ENCODE assay signal across 9 cellular contexts in genomic region chr5:95817430-95817829, GRCh38. TPM values are rescaled to one million over a fixed set of nuclear protein-coding genes. Genes with fewer than 3 reads are reported as not detected.
DNase-seq lines count a peak whose midpoint lies in the region; ATAC-seq, FAIRE-seq and TF ChIP-seq lines count a peak whose summit lies in the region.
"Had no signal": no experiment of that assay in that cellular context is flagged by ENCODE, and none has a peak within 500 bp of the region (broad histone marks: within the 10 kb centered on the region; RNA-seq: fewer than 3 reads in every experiment).

No MANE protein-coding gene starts in this region.

- DNase-seq in GM06990 (ENCODE audit: extremely low read depth, insufficient read length) (no peak), epithelial cell of prostate (ENCODE audit: low read depth, low spot score) (no peak), posterior vena cava (ENCODE audit: low spot score) (peak; percentile 71), amygdala (lab: John Stamatoyannopoulos, UW) (no peak), GM19239 (ENCODE audit: insufficient read length, low spot score) (no peak)
- no peak for DNase-seq in T-helper 2 cell treated with Interferon-gamma antibody and Interleukin-4, amounts not matched to agents 5 μg/mL and 100 μg/mL, for 36 hours (ENCODE audit: low spot score)

- no peaks in the 10 kb centered on the region for H3K27me3 ChIP-seq in GM06990 (replicated peaks; ENCODE audit: control insufficient read depth, insufficient read depth, low read length)

- intact Hi-C loops in posterior vena cava (cut with DNase I): no loop called here

- H3K36me3 ChIP-seq in GM06990 (ENCODE audit: control insufficient read depth, insufficient read depth, low read length): peaks cover 10% of the 10 kb centered on the region; the same call in 1 of the 2 replicates

- H3K9me3 Mint-ChIP-seq in T-helper 2 cell treated with Interferon-gamma antibody and Interleukin-4, amounts not matched to agents 5 μg/mL and 100 μg/mL, for 36 hours: no peaks in the 10 kb centered on the region

- peak overlapping the region; percentile 94 for H3K4me3 ChIP-seq in GM06990 (replicated peaks; ENCODE audit: low read depth, low read length)

- FAIRE-seq in GM19239 (lab: Jason Lieb, UNC): no peak

- peaks cover 52% of the 10 kb centered on the region for H3K36me3 Mint-ChIP-seq in T-helper 2 cell treated with Interferon-gamma antibody and Interleukin-4, amounts not matched to agents 5 μg/mL and 100 μg/mL, for 36 hours (ENCODE audit: low read depth)

- TF ChIP-seq CTCF in GM06990 (IDR thresholded peaks at IDR 0.05; ENCODE audit: insufficient read depth, low read length, poor library complexity, severe bottlenecking): no peak

- peaks cover 52% of the 10 kb centered on the region for H3K4me1 Mint-ChIP-seq in T-helper 2 cell treated with Interferon-gamma antibody and Interleukin-4, amounts not matched to agents 5 μg/mL and 100 μg/mL, for 36 hours (ENCODE audit: low read depth)

- ATAC-seq in GM19035 (IDR thresholded peaks at IDR 0.05; ENCODE audit: unreplicated experiment) (no peak), GM21447 (IDR thresholded peaks at IDR 0.05; ENCODE audit: unreplicated experiment) (no peak)
- ATAC-seq: Panc1 had no signal

- peak overlapping the region; percentile 44 for H3K27ac ChIP-seq in epithelial cell of prostate

- no peaks in the 10 kb centered on the region for H3K27me3 Mint-ChIP-seq in T-helper 2 cell treated with Interferon-gamma antibody and Interleukin-4, amounts not matched to agents 5 μg/mL and 100 μg/mL, for 36 hours (ENCODE audit: low read depth)

- peak overlapping the region; percentile 75 for H3K4me3 Mint-ChIP-seq in T-helper 2 cell treated with Interferon-gamma antibody and Interleukin-4, amounts not matched to agents 5 μg/mL and 100 μg/mL, for 36 hours

- H3K27ac Mint-ChIP-seq in T-helper 2 cell treated with Interferon-gamma antibody and Interleukin-4, amounts not matched to agents 5 μg/mL and 100 μg/mL, for 36 hours: peak overlapping the region; percentile 39

RNA-seq across cellular contexts. Expression of gene GLRX, which starts 5.1 kb away (rescaled TPM):
- 10 to 100 TPM; 31.0 to 52.5 TPM for total RNA-seq in posterior vena cava
